9 cellular contexts compared by ENCODE assay signal in genomic region chr5:76583163-76584047, GRCh38. TPM values are rescaled to one million over a fixed set of nuclear protein-coding genes. Genes with fewer than 3 reads are reported as not detected.
DNase-seq lines count a peak whose midpoint lies in the region; ATAC-seq and TF ChIP-seq lines count a peak whose summit lies in the region.
"Had no signal": no experiment of that assay in that cellular context is flagged by ENCODE, and none has a peak within 500 bp of the region (broad histone marks: within the 10 kb centered on the region; RNA-seq: fewer than 3 reads in every experiment).

No MANE protein-coding gene starts in this region.

- intact Hi-C loops in CD4-positive, alpha-beta memory T cell (cut with micrococcal nuclease) = loop anchor here (1.0 to 5.0 kb wide), 5 partner anchors 36 to 511 kb away; no protein-coding TSS in a partner anchor
- intact Hi-C loops in breast epithelium (cut with DNase I; ENCODE audit: low total_unique reads) = no loop called here

- H3K79me1 ChIP-seq in mesendoderm (ENCODE audit: low read length) = no peaks in the 10 kb centered on the region

- no peaks in the 10 kb centered on the region for H3K27me3 Mint-ChIP-seq in CD4-positive, alpha-beta memory T cell

- peak in 4 of 5 donors; percentile 19 to 35 (median 26) for DNase-seq in CD4-positive, alpha-beta memory T cell
- DNase-seq in breast epithelium (ENCODE audit: low spot score in 2 of 2) = no peak
- peak; percentile 31 for DNase-seq in mesendoderm
- DNase-seq in MG63 = no peak
- DNase-seq: NCI-H187 treated with DMSO at 0.1 percent for 48 hours had no signal

- H3K23ac ChIP-seq in mesendoderm (ENCODE audit: low read length) = no peak overlapping the region

- H3K18ac ChIP-seq in mesendoderm (ENCODE audit: low read length) = no peak overlapping the region

- no peak overlapping the region for H4K5ac ChIP-seq in mesendoderm (ENCODE audit: low read length)

- no peak for TF ChIP-seq POLR2A in breast epithelium (IDR thresholded peaks at IDR 0.05)

- POLR2A ChIA-PET in CD4-positive, alpha-beta memory T cell (lab: Charles Lee; ENCODE audit: partially characterized antibody) = interaction anchor here (0.6 to 4.6 kb wide), 4 partner anchors 17 to 349 kb away, joined by 3 to 35 read pairs (median 9); partner anchors contain the start of gene IQGAP2

- H3K36me3 Mint-ChIP-seq in CD4-positive, alpha-beta memory T cell = peaks cover 10 to 30% of the 10 kb centered on the region in 2 donors

- peaks cover 14% of the 10 kb centered on the region for H3K4me1 ChIP-seq in CD4-positive, alpha-beta memory T cell (ENCODE audit: insufficient read depth, low read length)
- peaks cover 10% of the 10 kb centered on the region for H3K4me1 ChIP-seq in KMS-11 (ENCODE audit: low read depth, poor library complexity, severe bottlenecking)
- H3K4me1 ChIP-seq in breast epithelium = no peaks in the 10 kb centered on the region
- H3K4me1 ChIP-seq in mesendoderm (ENCODE audit: control insufficient read depth, low read depth, low read length) = no peaks in the 10 kb centered on the region

- no peak overlapping the region for H3K4me3 ChIP-seq in CD4-positive, alpha-beta memory T cell (ENCODE audit: low read length in 2 of 2)
- H3K4me3 ChIP-seq in KMS-11 (IDR thresholded peaks at IDR 0.05; ENCODE audit: insufficient read depth, low read depth, low read length) (no peak overlapping the region), breast epithelium (no peak overlapping the region), mesendoderm (ENCODE audit: low read length) (no peak overlapping the region), MG63 (no peak overlapping the region)

- no peak overlapping the region for H2BK15ac ChIP-seq in mesendoderm (replicated peaks; ENCODE audit: low read depth)

- H3K36me3 ChIP-seq in CD4-positive, alpha-beta memory T cell (ENCODE audit: insufficient read depth, low read length) = peaks cover 5% of the 10 kb centered on the region
- H3K36me3 ChIP-seq in KMS-11 (ENCODE audit: insufficient read depth) (no peaks in the 10 kb centered on the region), breast epithelium (no peaks in the 10 kb centered on the region), mesendoderm (ENCODE audit: control insufficient read depth, insufficient read depth, low read length) (no peaks in the 10 kb centered on the region), MG63 (no peaks in the 10 kb centered on the region)

- no peak overlapping the region for H3K9ac ChIP-seq in KMS-11
- no peak overlapping the region for H3K9ac ChIP-seq in mesendoderm (ENCODE audit: low read length)

- H3K79me2 ChIP-seq in KMS-11 (ENCODE audit: insufficient read depth, low read depth) (peaks cover 5% of the 10 kb centered on the region; the same call in 1 of the 2 replicates), mesendoderm (ENCODE audit: control insufficient read depth, insufficient read depth, low read length) (no peaks in the 10 kb centered on the region)

- H3K27ac ChIP-seq in CD4-positive, alpha-beta memory T cell (ENCODE audit: low read depth, low read length) = no peak overlapping the region
- H3K27ac ChIP-seq in KMS-11 (no peak overlapping the region), breast epithelium (no peak overlapping the region), mesendoderm (ENCODE audit: low read depth, low read length) (no peak overlapping the region)

- H2BK120ac ChIP-seq in mesendoderm (ENCODE audit: low read depth, low read length) = no peak overlapping the region

- TF ChIP-seq CTCF in KMS-11 (conservative IDR thresholded peaks at IDR 0.05; ENCODE audit: low read depth, low read length) (peak; percentile 20; the same call in 1 of the 2 replicates), breast epithelium (IDR thresholded peaks at IDR 0.05) (peak in 2 of 3 donors; percentile 35 to 43)

- H3K4me2 ChIP-seq in KMS-11 (no peak overlapping the region), mesendoderm (ENCODE audit: low read length) (no peak overlapping the region)

- H4K8ac ChIP-seq in mesendoderm (ENCODE audit: low read depth, low read length) = no peak overlapping the region

- WGBS in mesendoderm (ENCODE audit: extremely low coverage, insufficient coverage, low lambda C conversion rate) = no CpG with 5 or more reads among the region's 7 CpGs

- no peak overlapping the region for H2BK5ac ChIP-seq in mesendoderm (ENCODE audit: low read length)

- H3K4me3 Mint-ChIP-seq in CD4-positive, alpha-beta memory T cell = no peak overlapping the region

- peaks cover 8 to 29% (median 14%) of the 10 kb centered on the region in 4 donors for H3K4me1 Mint-ChIP-seq in CD4-positive, alpha-beta memory T cell

- peak overlapping the region; percentile 31 for H3K4ac ChIP-seq in mesendoderm (ENCODE audit: low read depth, low read length)

- H2AFZ ChIP-seq in KMS-11 (ENCODE audit: low read depth) = no peak overlapping the region

- no peaks in the 10 kb centered on the region for H4K20me1 ChIP-seq in KMS-11 (ENCODE audit: insufficient read depth)

- no peak overlapping the region for H2AK5ac ChIP-seq in mesendoderm (ENCODE audit: low read length)

- ATAC-seq in GM18498 (IDR thresholded peaks at IDR 0.05; ENCODE audit: unreplicated experiment) (no peak), HG02759 (IDR thresholded peaks at IDR 0.05; ENCODE audit: unreplicated experiment) (no peak), HG02588 (IDR thresholded peaks at IDR 0.05; ENCODE audit: unreplicated experiment) (no peak)

- no peaks in the 10 kb centered on the region for H3K9me3 Mint-ChIP-seq in CD4-positive, alpha-beta memory T cell

- CTCF ChIA-PET in CD4-positive, alpha-beta memory T cell (lab: Charles Lee; ENCODE audit: partially characterized antibody) = interaction anchor here (0.8 to 5.0 kb wide), 36 partner anchors 8 to 509 kb away, joined by 3 to 63 read pairs (median 6); partner anchors contain the start of gene IQGAP2

- no peaks in the 10 kb centered on the region for H3K9me3 ChIP-seq in CD4-positive, alpha-beta memory T cell (ENCODE audit: control insufficient read depth in 1 of 2, low read length in 2 of 2)
- H3K9me3 ChIP-seq in breast epithelium (no peaks in the 10 kb centered on the region), MG63 (no peaks in the 10 kb centered on the region)

- H3K56ac ChIP-seq in mesendoderm (ENCODE audit: low read length) = no peak overlapping the region

- H3K27ac Mint-ChIP-seq in CD4-positive, alpha-beta memory T cell = peak overlapping the region in 3 of 7 donors; percentile 17 to 76 (median 17)

- no peaks in the 10 kb centered on the region for H3K27me3 ChIP-seq in CD4-positive, alpha-beta memory T cell (ENCODE audit: insufficient read depth, low read length)
- no peaks in the 10 kb centered on the region for H3K27me3 ChIP-seq in KMS-11 (ENCODE audit: insufficient read depth, low read depth)
- H3K27me3 ChIP-seq in breast epithelium = no peaks in the 10 kb centered on the region
- no peaks in the 10 kb centered on the region for H3K27me3 ChIP-seq in mesendoderm (ENCODE audit: insufficient read depth, low read length, poor library complexity)
- H3K27me3 ChIP-seq in MG63 = no peaks in the 10 kb centered on the region

RNA-seq across cellular contexts. Expression of gene F2RL2, which starts 39.8 kb away (rescaled TPM):
- not detected for total RNA-seq in CD4-positive, alpha-beta memory T cell
- polyA plus RNA-seq in CD4-positive, alpha-beta memory T cell = under 1 TPM; 0.50 to 1.00 TPM
- total RNA-seq in breast epithelium = 1 to 10 TPM in 2 of 3 donors, under 1 TPM in 1; under 0.01 to 3.4 (median 2.9) TPM
- 1.1 TPM for polyA plus RNA-seq in mesendoderm (2013, experiment 1 of 2)
- 1.1 TPM for polyA plus RNA-seq in mesendoderm (2013, experiment 2 of 2)
- total RNA-seq in MG63 (2014; rRNA removed; shearing (Covaris generic); ENCODE audit: low replicate concordance) = 0.20 and 9.5 TPM in 2 replicates

Comparison
In these comparisons a context has a peak if more than half of its experiments do, and no peak if none do; other contexts are left out.
1. DNase-seq: peak in CD4-positive, alpha-beta memory T cell (4 of 5) and mesendoderm (single experiment); none in breast epithelium (0 of 2) and MG63 (single experiment).